In genomic region chr18:27901424-27902226, GRCh38 we compare ENCODE assay signal across 22 cellular contexts.
"Had no signal": no experiment of that assay in that cellular context is flagged by ENCODE, and none has a peak within 500 bp of the region (broad histone marks: within the 10 kb centered on the region; RNA-seq: fewer than 3 reads in every experiment).

No MANE protein-coding gene starts in this region.

- H3K27ac ChIP-seq: dorsolateral prefrontal cortex, thyroid gland had no signal

- H3K36me3 ChIP-seq: thyroid gland had no signal

- H3K4me1 ChIP-seq: thyroid gland had no signal

- DNase-seq: activated CD4-positive, alpha-beta memory T cell treated with anti-CD3 and anti-CD28 coated beads, Interleukin-2, amount 10 ng/mL, durations not matched to agents 7 days and 5 days; activated CD4-positive, alpha-beta T cell treated with anti-CD3 and anti-CD28 coated beads for 36 hours; activated naive CD4-positive, alpha-beta T cell treated with Interleukin-2 at 50 U/mL for 16 hours; activated naive CD8-positive, alpha-beta T cell treated with anti-CD3 and anti-CD28 coated beads, Interleukin-2, amount 10 ng/mL, durations not matched to agents 7 days and 5 days; activated T-cell treated with anti-CD3 and anti-CD28 coated beads, Interleukin-2, amount 50 U/mL, for 1 hour; caudate nucleus; dorsolateral prefrontal cortex; hippocampal formation; occipital lobe; posterior cingulate gyrus; stimulated activated CD4-positive, alpha-beta T cell treated with anti-CD3 and anti-CD28 coated beads, Interleukin-12 subunit alpha, Interleukin-12 subunit beta, amount 100 ng/mL, for 4 hours; stimulated activated CD4-positive, alpha-beta T cell treated with anti-CD3 and anti-CD28 coated beads, Interleukin-1b, Interleukin-23, amount 100 ng/mL, for 48 hours; stimulated activated CD8-positive, alpha-beta memory T cell treated with anti-CD3 and anti-CD28 coated beads, Interleukin-4, amount 100 ng/mL, for 48 hours; stimulated activated naive CD4-positive, alpha-beta T cell; thyroid gland had no signal

- H3K4me3 Mint-ChIP-seq: activated CD4-positive, alpha-beta memory T cell treated with anti-CD3 and anti-CD28 coated beads, Interleukin-2, amount 10 ng/mL, durations not matched to agents 7 days and 5 days; activated CD4-positive, alpha-beta T cell treated with anti-CD3 and anti-CD28 coated beads for 36 hours; activated naive CD8-positive, alpha-beta T cell treated with anti-CD3 and anti-CD28 coated beads, Interleukin-2, amount 10 ng/mL, durations not matched to agents 7 days and 5 days; brain; mesothelial cell of epicardium; natural killer cell treated with Interleukin-12 subunit alpha and Interleukin-12 subunit beta and Interleukin-15 and Interleukin-18, amount 100 ng/mL, for 72 hours; WTC11 had no signal

- H3K27ac Mint-ChIP-seq: activated CD4-positive, alpha-beta memory T cell treated with anti-CD3 and anti-CD28 coated beads, Interleukin-2, amount 10 ng/mL, durations not matched to agents 7 days and 5 days; activated CD4-positive, alpha-beta T cell treated with anti-CD3 and anti-CD28 coated beads for 36 hours; activated naive CD8-positive, alpha-beta T cell treated with anti-CD3 and anti-CD28 coated beads, Interleukin-2, amount 10 ng/mL, durations not matched to agents 7 days and 5 days; activated T-helper 2 cell treated with anti-CD3 and anti-CD28 coated beads, Interferon-gamma antibody, Interleukin-2, Interleukin-4, amounts not matched to agents 10 μg/mL and 5 μg/mL and 100 μg/mL, durations not matched to agents 14 hours and 24 hours and 36 hours; mesothelial cell of epicardium; natural killer cell treated with Interleukin-12 subunit alpha and Interleukin-12 subunit beta and Interleukin-15 and Interleukin-18, amount 100 ng/mL, for 72 hours; WTC11 had no signal

- H3K4me3 ChIP-seq: dorsolateral prefrontal cortex, lung, thyroid gland had no signal

- H3K36me3 Mint-ChIP-seq: activated naive CD8-positive, alpha-beta T cell treated with anti-CD3 and anti-CD28 coated beads, Interleukin-2, amount 10 ng/mL, durations not matched to agents 7 days and 5 days had no signal

- H3K27me3 ChIP-seq: dorsolateral prefrontal cortex, thyroid gland had no signal

- H3K27me3 Mint-ChIP-seq: activated CD4-positive, alpha-beta memory T cell treated with anti-CD3 and anti-CD28 coated beads, Interleukin-2, amount 10 ng/mL, durations not matched to agents 7 days and 5 days; activated CD4-positive, alpha-beta T cell treated with anti-CD3 and anti-CD28 coated beads for 36 hours; activated naive CD8-positive, alpha-beta T cell treated with anti-CD3 and anti-CD28 coated beads, Interleukin-2, amount 10 ng/mL, durations not matched to agents 7 days and 5 days; natural killer cell treated with Interleukin-12 subunit alpha and Interleukin-12 subunit beta and Interleukin-15 and Interleukin-18, amount 100 ng/mL, for 72 hours had no signal

- ATAC-seq: activated CD4-positive, alpha-beta T cell treated with anti-CD3 and anti-CD28 coated beads for 36 hours; left lobe of liver; natural killer cell treated with Interleukin-12 subunit alpha and Interleukin-12 subunit beta and Interleukin-15 and Interleukin-18, amount 100 ng/mL, for 72 hours; WTC11 had no signal

- H3K4me1 Mint-ChIP-seq: activated CD4-positive, alpha-beta memory T cell treated with anti-CD3 and anti-CD28 coated beads, Interleukin-2, amount 10 ng/mL, durations not matched to agents 7 days and 5 days; activated CD4-positive, alpha-beta T cell treated with anti-CD3 and anti-CD28 coated beads for 36 hours had no signal

- H3K9me3 ChIP-seq: thyroid gland had no signal
